14 cellular contexts compared by ENCODE assay signal in the genomic region with DNA sequence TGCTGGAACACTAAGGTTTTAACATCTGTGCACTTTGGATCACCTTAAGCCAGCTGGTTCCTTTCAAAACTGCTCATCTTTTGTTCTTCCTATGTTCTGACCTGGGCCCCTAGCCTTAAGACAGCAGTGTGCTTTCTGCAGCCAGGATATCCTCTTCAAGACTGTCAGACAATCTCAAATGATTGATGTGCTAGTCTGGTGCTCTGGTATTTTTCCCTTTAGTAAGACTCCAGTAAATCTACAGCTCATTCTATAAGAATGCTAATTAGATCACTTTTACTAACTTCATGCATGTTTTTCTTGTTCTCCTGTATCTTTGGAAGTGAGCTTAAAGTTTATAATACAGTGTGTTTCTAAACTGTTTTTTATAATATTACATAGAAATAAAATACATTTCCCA.
DNase-seq lines count a peak whose midpoint lies in the region; ATAC-seq, FAIRE-seq and TF ChIP-seq lines count a peak whose summit lies in the region.
"Had no signal": no experiment of that assay in that cellular context is flagged by ENCODE, and none has a peak within 500 bp of the region (broad histone marks: within the 10 kb centered on the region; RNA-seq: fewer than 3 reads in every experiment).

No MANE protein-coding gene starts in this region.

- TF ChIP-seq CTCF in AG04449 (IDR thresholded peaks at IDR 0.05; ENCODE audit: insufficient read depth, low read length, missing control alignments) (no peak), bronchial epithelial cell (IDR thresholded peaks at IDR 0.05; ENCODE audit: insufficient read depth, low read length, severe bottlenecking) (no peak)

- no peaks in the 10 kb centered on the region for H3K79me1 ChIP-seq in mesenchymal stem cell (replicated peaks; ENCODE audit: low read length, poor library complexity, severe bottlenecking)

- H4K91ac ChIP-seq in mesenchymal stem cell (ENCODE audit: low read length): no peak overlapping the region

- H3K4me2 ChIP-seq in mesenchymal stem cell (ENCODE audit: low read length, poor library complexity, severe bottlenecking): no peak overlapping the region

- H3K18ac ChIP-seq in mesenchymal stem cell (ENCODE audit: low read depth in 1 of 2, low read length in 2 of 2): no peak overlapping the region

- H4K8ac ChIP-seq in mesenchymal stem cell (ENCODE audit: low read length): no peak overlapping the region

- no peak overlapping the region for H2BK5ac ChIP-seq in mesenchymal stem cell (ENCODE audit: low read depth, low read length, poor library complexity, severe bottlenecking)

- no peak overlapping the region for H2BK120ac ChIP-seq in mesenchymal stem cell (ENCODE audit: low read depth, low read length)

- H3K4me3 ChIP-seq in AG04449 (ENCODE audit: low read depth, low read length): no peak overlapping the region
- H3K4me3 ChIP-seq in bronchial epithelial cell (ENCODE audit: low read depth, low read length): no peak overlapping the region
- H3K4me3 ChIP-seq in mesenchymal stem cell (ENCODE audit: insufficient read depth in 1 of 2, low read depth in 1 of 2, low read length in 2 of 2): no peak overlapping the region
- H3K4me3 ChIP-seq: Peyer's patch had no signal

- H2BK12ac ChIP-seq in mesenchymal stem cell (ENCODE audit: low read length in 2 of 2): no peak overlapping the region

- FAIRE-seq in bronchial epithelial cell (lab: Jason Lieb, UNC) (no peak), GM12892 (lab: Jason Lieb, UNC) (no peak)

- no peaks in the 10 kb centered on the region for H3K4me1 ChIP-seq in mesenchymal stem cell (ENCODE audit: control insufficient read depth, insufficient read depth, low read depth, low read length)

- CTCF ChIA-PET in AG04449 (lab: Yijun Ruan, JAX): interaction anchor here (3.8 to 7.7 kb wide), 2 partner anchors 17 to 139 kb away, joined by 25 to 55 read pairs; no protein-coding TSS in a partner anchor

- no peaks in the 10 kb centered on the region for H3K9me3 ChIP-seq in mesenchymal stem cell (ENCODE audit: control insufficient read depth, low read length)
- H3K9me3 ChIP-seq: Peyer's patch had no signal

- H3K27ac ChIP-seq in mesenchymal stem cell (ENCODE audit: low read length, poor library complexity, severe bottlenecking): peak overlapping the region; percentile 92

- no peaks in the 10 kb centered on the region for H3K27me3 ChIP-seq in bronchial epithelial cell (ENCODE audit: control insufficient read depth, insufficient read depth, low read length)
- no peaks in the 10 kb centered on the region for H3K27me3 ChIP-seq in mesenchymal stem cell (ENCODE audit: control insufficient read depth in 1 of 2, insufficient read depth in 1 of 2, low read length in 2 of 2)
- H3K27me3 ChIP-seq: Peyer's patch had no signal

- H2AK5ac ChIP-seq in mesenchymal stem cell (ENCODE audit: low read length, severe bottlenecking): no peak overlapping the region

- POLR2A ChIA-PET in AG04449 (lab: Yijun Ruan, JAX): interaction anchor here (0.6 to 1.3 kb wide), 2 partner anchors 133 to 1649 kb away, joined by 3 read pairs; no protein-coding TSS in a partner anchor

- H3K4ac ChIP-seq in mesenchymal stem cell (ENCODE audit: low read depth in 1 of 2, low read length in 2 of 2): no peak overlapping the region

- H2BK15ac ChIP-seq in mesenchymal stem cell (ENCODE audit: low read depth, poor library complexity, severe bottlenecking): no peak overlapping the region

- TF ChIP-seq POLR2A in GM12892 (IDR thresholded peaks at IDR 0.05; ENCODE audit: low read depth, low read length): no peak

- peak; percentile 70 for DNase-seq in AG04449 (ENCODE audit: low read depth, low spot score)
- peak; percentile 34 for DNase-seq in HPDE6-E6E7 (ENCODE audit: extremely low spot score)
- peak; percentile 40 for DNase-seq in bronchial epithelial cell (ENCODE audit: low read depth)
- peak; percentile 90 for DNase-seq in mesenchymal stem cell
- no peak for DNase-seq in stimulated activated naive CD4-positive, alpha-beta T cell treated with Interleukin-2 at 50 U/mL for 16 hours (lab: John Stamatoyannopoulos, UW)
- DNase-seq in stimulated activated CD4-positive, alpha-beta T cell treated with anti-CD3 and anti-CD28 coated beads, Interleukin-2, amount 100 ng/mL, for 24 hours: no peak
- no peak for DNase-seq in GM12892 (ENCODE audit: insufficient read length)
- DNase-seq: CD4-positive, CD25-positive, alpha-beta regulatory T cell; midbrain; NCI-H146; stimulated activated CD4-positive, alpha-beta T cell treated with anti-CD3 and anti-CD28 coated beads, Interleukin-1b, Interleukin-23, amount 100 ng/mL, for 48 hours; substantia nigra had no signal

- H3K23ac ChIP-seq in mesenchymal stem cell (ENCODE audit: low read length in 2 of 2): no peak overlapping the region

- no peak for ATAC-seq in HG03135 (IDR thresholded peaks at IDR 0.05; ENCODE audit: unreplicated experiment)

- no peak overlapping the region for H3K14ac ChIP-seq in mesenchymal stem cell (ENCODE audit: low read length in 2 of 2)

- H2AFZ ChIP-seq in mesenchymal stem cell (ENCODE audit: low read depth, low read length): no peak overlapping the region

- H3K36me3 ChIP-seq in bronchial epithelial cell (ENCODE audit: control insufficient read depth, insufficient read depth, low read length) (no peaks in the 10 kb centered on the region), mesenchymal stem cell (ENCODE audit: control insufficient read depth in 1 of 2, insufficient read depth in 2 of 2, low read depth in 1 of 2, low read length in 2 of 2) (no peaks in the 10 kb centered on the region)
- H3K36me3 ChIP-seq: Peyer's patch had no signal

- no peak overlapping the region for H3K9ac ChIP-seq in mesenchymal stem cell (ENCODE audit: low read length)

Comparison
In these comparisons a context has a peak if more than half of its experiments do, and no peak if none do; other contexts are left out.
1. DNase-seq: peak in AG04449 (single experiment), HPDE6-E6E7 (single experiment), bronchial epithelial cell (single experiment) and mesenchymal stem cell (single experiment); none in stimulated activated naive CD4-positive, alpha-beta T cell treated with Interleukin-2 at 50 U/mL for 16 hours (single experiment), stimulated activated CD4-positive, alpha-beta T cell treated with anti-CD3 and anti-CD28 coated beads, Interleukin-2, amount 100 ng/mL, for 24 hours (0 of 2) and GM12892 (single experiment).